1 cellular context compared by ENCODE assay signal in the genomic region with DNA sequence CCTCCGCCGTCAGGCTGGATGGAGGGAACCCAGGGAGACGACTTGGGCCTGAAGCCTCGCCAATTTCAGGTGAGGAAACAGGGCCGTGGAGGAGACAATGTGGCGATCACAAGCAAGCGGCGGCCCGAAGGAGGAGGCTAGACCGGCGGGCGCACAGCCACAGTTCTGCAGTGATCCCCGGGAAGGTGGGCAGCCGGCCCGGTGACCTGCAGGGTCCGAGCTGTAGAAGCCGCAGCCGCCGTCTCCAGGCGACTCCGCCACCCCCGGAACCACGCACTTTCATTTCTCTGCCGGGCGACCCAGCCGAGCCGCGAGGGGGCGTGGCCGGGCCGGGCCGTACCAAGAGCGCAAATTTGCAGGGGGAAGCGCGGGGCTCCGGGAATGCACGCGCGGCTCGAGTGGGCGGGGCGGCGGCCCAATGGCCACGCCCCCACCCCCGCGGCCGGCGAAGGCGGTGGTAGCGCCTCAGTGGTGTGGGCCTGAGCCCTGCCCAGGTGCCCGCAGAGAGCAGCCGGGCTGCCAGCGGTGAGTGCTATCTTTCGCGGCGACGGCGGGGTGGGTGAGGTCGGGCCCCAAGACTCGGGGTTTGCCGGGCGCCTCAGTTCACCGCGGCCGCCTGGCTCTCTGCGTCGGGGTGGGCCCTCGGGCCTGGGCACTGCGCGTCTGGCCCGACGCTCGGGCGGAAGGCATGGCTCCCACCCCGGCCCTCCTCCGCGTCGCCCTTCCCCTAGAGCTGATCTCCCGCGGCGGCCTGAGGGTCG.
TF ChIP-seq lines count a peak whose summit lies in the region.

Gene POR (plus strand): TSS at position 501 of the 761 bp plus-strand sequence. CDS start 38,847 bp downstream, outside the sequence.

TF ChIP-seq in HepG2, 621 proteins besides CTCF, POLR2A, EP300 and RAD21 (continued from another document and continues in another):
- TF ChIP-seq, protein P1, sequence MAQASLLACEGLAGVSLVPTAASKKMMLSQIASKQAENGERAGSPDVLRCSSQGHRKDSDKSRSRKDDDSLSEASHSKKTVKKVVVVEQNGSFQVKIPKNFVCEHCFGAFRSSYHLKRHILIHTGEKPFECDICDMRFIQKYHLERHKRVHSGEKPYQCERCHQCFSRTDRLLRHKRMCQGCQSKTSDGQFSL (CRISPR knock-in tag; IDR thresholded peaks at IDR 0.05): 0 out of 2 replicates have a peak, but pooled peaks have one; percentile 33
- TF ChIP-seq ZMYM2 (CRISPR knock-in tag; IDR thresholded peaks at IDR 0.05): peak; percentile 19; the same call in 1 of the 2 replicates
- TF ChIP-seq PHB2 (IDR thresholded peaks at IDR 0.05; ENCODE audit: partially characterized antibody): no peak
- no peak for TF ChIP-seq EHMT2 (IDR thresholded peaks at IDR 0.05; ENCODE audit: borderline replicate concordance, low read depth, low read length)
- TF ChIP-seq IRX3 (CRISPR knock-in tag; IDR thresholded peaks at IDR 0.05; ENCODE audit: borderline replicate concordance, low read depth): peak; percentile 64; the same call in 1 of the 2 replicates
- TF ChIP-seq, protein P2, sequence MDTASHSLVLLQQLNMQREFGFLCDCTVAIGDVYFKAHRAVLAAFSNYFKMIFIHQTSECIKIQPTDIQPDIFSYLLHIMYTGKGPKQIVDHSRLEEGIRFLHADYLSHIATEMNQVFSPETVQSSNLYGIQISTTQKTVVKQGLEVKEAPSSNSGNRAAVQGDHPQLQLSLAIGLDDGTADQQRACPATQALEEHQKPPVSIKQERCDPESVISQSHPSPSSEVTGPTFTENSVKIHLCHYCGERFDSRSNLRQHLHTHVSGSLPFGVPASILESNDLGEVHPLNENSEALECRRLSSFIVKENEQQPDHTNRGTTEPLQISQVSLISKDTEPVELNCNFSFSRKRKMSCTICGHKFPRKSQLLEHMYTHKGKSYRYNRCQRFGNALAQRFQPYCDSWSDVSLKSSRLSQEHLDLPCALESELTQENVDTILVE (CRISPR knock-in tag; IDR thresholded peaks at IDR 0.05): peak; percentile 48; the same call in 1 of the 2 replicates
- peak; percentile 60 for TF ChIP-seq GATAD1 (CRISPR knock-in tag; IDR thresholded peaks at IDR 0.05)
- TF ChIP-seq ZNF816 (CRISPR knock-in tag; IDR thresholded peaks at IDR 0.05; ENCODE audit: borderline replicate concordance): peak; percentile 87; the same call in 1 of the 2 replicates
- TF ChIP-seq ATF1 (CRISPR knock-in tag; IDR thresholded peaks at IDR 0.05): no peak
- TF ChIP-seq WIZ (CRISPR knock-in tag; IDR thresholded peaks at IDR 0.05): peak; percentile 19; the same call in 1 of the 2 replicates
- peak; percentile 89; the same call in 1 of the 2 replicates for TF ChIP-seq ELF4 (CRISPR knock-in tag; IDR thresholded peaks at IDR 0.05; ENCODE audit: borderline replicate concordance)
- TF ChIP-seq JDP2 (CRISPR knock-in tag; IDR thresholded peaks at IDR 0.05; ENCODE audit: borderline replicate concordance): no peak
- TF ChIP-seq ARNT (IDR thresholded peaks at IDR 0.05): no peak
- TF ChIP-seq KLF13 (CRISPR knock-in tag; IDR thresholded peaks at IDR 0.05): peak; percentile 29; the same call in 1 of the 2 replicates
- peak; percentile 68 for TF ChIP-seq ZNF777 (CRISPR knock-in tag; IDR thresholded peaks at IDR 0.05)
- no peak for TF ChIP-seq SRSF4 (IDR thresholded peaks at IDR 0.05; ENCODE audit: low read depth, low read length, poor library complexity, severe bottlenecking)
- TF ChIP-seq DZIP1 (CRISPR knock-in tag; IDR thresholded peaks at IDR 0.05): peak; percentile 70; the same call in 1 of the 2 replicates
- TF ChIP-seq, protein P3, sequence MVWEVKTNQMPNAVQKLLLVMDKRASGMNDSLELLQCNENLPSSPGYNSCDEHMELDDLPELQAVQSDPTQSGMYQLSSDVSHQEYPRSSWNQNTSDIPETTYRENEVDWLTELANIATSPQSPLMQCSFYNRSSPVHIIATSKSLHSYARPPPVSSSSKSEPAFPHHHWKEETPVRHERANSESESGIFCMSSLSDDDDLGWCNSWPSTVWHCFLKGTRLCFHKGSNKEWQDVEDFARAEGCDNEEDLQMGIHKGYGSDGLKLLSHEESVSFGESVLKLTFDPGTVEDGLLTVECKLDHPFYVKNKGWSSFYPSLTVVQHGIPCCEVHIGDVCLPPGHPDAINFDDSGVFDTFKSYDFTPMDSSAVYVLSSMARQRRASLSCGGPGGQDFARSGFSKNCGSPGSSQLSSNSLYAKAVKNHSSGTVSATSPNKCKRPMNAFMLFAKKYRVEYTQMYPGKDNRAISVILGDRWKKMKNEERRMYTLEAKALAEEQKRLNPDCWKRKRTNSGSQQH (CRISPR knock-in tag; IDR thresholded peaks at IDR 0.05; ENCODE audit: low read depth): peak; percentile 89; the same call in 1 of the 2 replicates
- peak; percentile 34; the same call in 1 of the 2 replicates for TF ChIP-seq ZNF598 (CRISPR knock-in tag; IDR thresholded peaks at IDR 0.05; ENCODE audit: borderline replicate concordance)
- TF ChIP-seq, protein P4, sequence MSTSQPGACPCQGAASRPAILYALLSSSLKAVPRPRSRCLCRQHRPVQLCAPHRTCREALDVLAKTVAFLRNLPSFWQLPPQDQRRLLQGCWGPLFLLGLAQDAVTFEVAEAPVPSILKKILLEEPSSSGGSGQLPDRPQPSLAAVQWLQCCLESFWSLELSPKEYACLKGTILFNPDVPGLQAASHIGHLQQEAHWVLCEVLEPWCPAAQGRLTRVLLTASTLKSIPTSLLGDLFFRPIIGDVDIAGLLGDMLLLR (CRISPR knock-in tag; IDR thresholded peaks at IDR 0.05): no peak; the same call in 1 of the 2 replicates
- TF ChIP-seq ZNF510 (CRISPR knock-in tag; IDR thresholded peaks at IDR 0.05; ENCODE audit: low read depth): no peak
- TF ChIP-seq ZBTB1 (CRISPR knock-in tag; IDR thresholded peaks at IDR 0.05; ENCODE audit: borderline replicate concordance): no peak
- TF ChIP-seq, protein P5, sequence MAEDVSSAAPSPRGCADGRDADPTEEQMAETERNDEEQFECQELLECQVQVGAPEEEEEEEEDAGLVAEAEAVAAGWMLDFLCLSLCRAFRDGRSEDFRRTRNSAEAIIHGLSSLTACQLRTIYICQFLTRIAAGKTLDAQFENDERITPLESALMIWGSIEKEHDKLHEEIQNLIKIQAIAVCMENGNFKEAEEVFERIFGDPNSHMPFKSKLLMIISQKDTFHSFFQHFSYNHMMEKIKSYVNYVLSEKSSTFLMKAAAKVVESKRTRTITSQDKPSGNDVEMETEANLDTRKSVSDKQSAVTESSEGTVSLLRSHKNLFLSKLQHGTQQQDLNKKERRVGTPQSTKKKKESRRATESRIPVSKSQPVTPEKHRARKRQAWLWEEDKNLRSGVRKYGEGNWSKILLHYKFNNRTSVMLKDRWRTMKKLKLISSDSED (CRISPR knock-in tag; IDR thresholded peaks at IDR 0.05): no peak
- TF ChIP-seq, protein P6, sequence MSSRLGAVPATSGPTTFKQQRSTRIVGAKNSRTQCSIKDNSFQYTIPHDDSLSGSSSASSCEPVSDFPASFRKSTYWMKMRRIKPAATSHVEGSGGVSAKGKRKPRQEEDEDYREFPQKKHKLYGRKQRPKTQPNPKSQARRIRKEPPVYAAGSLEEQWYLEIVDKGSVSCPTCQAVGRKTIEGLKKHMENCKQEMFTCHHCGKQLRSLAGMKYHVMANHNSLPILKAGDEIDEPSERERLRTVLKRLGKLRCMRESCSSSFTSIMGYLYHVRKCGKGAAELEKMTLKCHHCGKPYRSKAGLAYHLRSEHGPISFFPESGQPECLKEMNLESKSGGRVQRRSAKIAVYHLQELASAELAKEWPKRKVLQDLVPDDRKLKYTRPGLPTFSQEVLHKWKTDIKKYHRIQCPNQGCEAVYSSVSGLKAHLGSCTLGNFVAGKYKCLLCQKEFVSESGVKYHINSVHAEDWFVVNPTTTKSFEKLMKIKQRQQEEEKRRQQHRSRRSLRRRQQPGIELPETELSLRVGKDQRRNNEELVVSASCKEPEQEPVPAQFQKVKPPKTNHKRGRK (CRISPR knock-in tag; IDR thresholded peaks at IDR 0.05): peak; percentile 13; the same call in 1 of the 2 replicates
- peak; percentile 57 for TF ChIP-seq ZBTB14 (CRISPR knock-in tag; IDR thresholded peaks at IDR 0.05)
- 0 out of 2 replicates have a peak, but pooled peaks have one; percentile 31 for TF ChIP-seq ZBTB7A (CRISPR knock-in tag; IDR thresholded peaks at IDR 0.05)
- TF ChIP-seq GRHL1 (CRISPR knock-in tag; conservative IDR thresholded peaks at IDR 0.05): no peak
- peak; percentile 65; the same call in 1 of the 2 replicates for TF ChIP-seq MXD1 (CRISPR knock-in tag; IDR thresholded peaks at IDR 0.05)
- TF ChIP-seq, protein P7, sequence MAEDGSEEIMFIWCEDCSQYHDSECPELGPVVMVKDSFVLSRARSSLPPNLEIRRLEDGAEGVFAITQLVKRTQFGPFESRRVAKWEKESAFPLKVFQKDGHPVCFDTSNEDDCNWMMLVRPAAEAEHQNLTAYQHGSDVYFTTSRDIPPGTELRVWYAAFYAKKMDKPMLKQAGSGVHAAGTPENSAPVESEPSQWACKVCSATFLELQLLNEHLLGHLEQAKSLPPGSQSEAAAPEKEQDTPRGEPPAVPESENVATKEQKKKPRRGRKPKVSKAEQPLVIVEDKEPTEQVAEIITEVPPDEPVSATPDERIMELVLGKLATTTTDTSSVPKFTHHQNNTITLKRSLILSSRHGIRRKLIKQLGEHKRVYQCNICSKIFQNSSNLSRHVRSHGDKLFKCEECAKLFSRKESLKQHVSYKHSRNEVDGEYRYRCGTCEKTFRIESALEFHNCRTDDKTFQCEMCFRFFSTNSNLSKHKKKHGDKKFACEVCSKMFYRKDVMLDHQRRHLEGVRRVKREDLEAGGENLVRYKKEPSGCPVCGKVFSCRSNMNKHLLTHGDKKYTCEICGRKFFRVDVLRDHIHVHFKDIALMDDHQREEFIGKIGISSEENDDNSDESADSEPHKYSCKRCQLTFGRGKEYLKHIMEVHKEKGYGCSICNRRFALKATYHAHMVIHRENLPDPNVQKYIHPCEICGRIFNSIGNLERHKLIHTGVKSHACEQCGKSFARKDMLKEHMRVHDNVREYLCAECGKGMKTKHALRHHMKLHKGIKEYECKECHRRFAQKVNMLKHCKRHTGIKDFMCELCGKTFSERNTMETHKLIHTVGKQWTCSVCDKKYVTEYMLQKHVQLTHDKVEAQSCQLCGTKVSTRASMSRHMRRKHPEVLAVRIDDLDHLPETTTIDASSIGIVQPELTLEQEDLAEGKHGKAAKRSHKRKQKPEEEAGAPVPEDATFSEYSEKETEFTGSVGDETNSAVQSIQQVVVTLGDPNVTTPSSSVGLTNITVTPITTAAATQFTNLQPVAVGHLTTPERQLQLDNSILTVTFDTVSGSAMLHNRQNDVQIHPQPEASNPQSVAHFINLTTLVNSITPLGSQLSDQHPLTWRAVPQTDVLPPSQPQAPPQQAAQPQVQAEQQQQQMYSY (CRISPR knock-in tag; IDR thresholded peaks at IDR 0.05): peak; percentile 77
